Comparison of ENCODE assay signal across 15 cellular contexts in genomic region chr21:31880816-31881215, GRCh38. TPM values are rescaled to one million over a fixed set of nuclear protein-coding genes. Genes with fewer than 3 reads are reported as not detected.
DNase-seq lines count a peak whose midpoint lies in the region; ATAC-seq, FAIRE-seq and TF ChIP-seq lines count a peak whose summit lies in the region.
"Had no signal": no experiment of that assay in that cellular context is flagged by ENCODE, and none has a peak within 500 bp of the region (broad histone marks: within the 10 kb centered on the region; RNA-seq: fewer than 3 reads in every experiment).

No MANE protein-coding gene starts in this region.

- WGBS in trophoblast cell (ENCODE audit: extremely low coverage, insufficient coverage, insufficient read length): no CpG with 5 or more reads among the region's 8 CpGs

- no peak overlapping the region for H3K14ac ChIP-seq in trophoblast cell (ENCODE audit: low read length)

- no peak overlapping the region for H2BK5ac ChIP-seq in trophoblast cell (ENCODE audit: low read depth, low read length, poor library complexity)

- H4K8ac ChIP-seq in trophoblast cell (ENCODE audit: low read depth, low read length): no peak overlapping the region

- no peak overlapping the region for H3K4me3 Mint-ChIP-seq in natural killer cell treated with Interleukin-12 subunit alpha and Interleukin-12 subunit beta and Interleukin-15 and Interleukin-18, amount 100 ng/mL, for 72 hours
- H3K4me3 Mint-ChIP-seq in natural killer cell: no peak overlapping the region
- H3K4me3 Mint-ChIP-seq: CD4-positive, CD25-positive, alpha-beta regulatory T cell; IgD-negative memory B cell had no signal

- intact Hi-C loops in natural killer cell (cut with micrococcal nuclease): no loop called here

- no peaks in the 10 kb centered on the region for H3K36me3 Mint-ChIP-seq in natural killer cell treated with Interleukin-12 subunit alpha and Interleukin-12 subunit beta and Interleukin-15 and Interleukin-18, amount 100 ng/mL, for 72 hours
- no peaks in the 10 kb centered on the region for H3K36me3 Mint-ChIP-seq in natural killer cell
- H3K36me3 Mint-ChIP-seq: CD4-positive, CD25-positive, alpha-beta regulatory T cell had no signal

- no peaks in the 10 kb centered on the region for H3K36me3 ChIP-seq in trophoblast cell (ENCODE audit: control insufficient read depth in 1 of 2, insufficient read depth in 2 of 2, low read length in 2 of 2)

- DNase-seq in natural killer cell treated with Interleukin-12 subunit alpha and Interleukin-12 subunit beta and Interleukin-15 and Interleukin-18, amount 100 ng/mL, for 72 hours (ENCODE audit: low spot score): no peak
- DNase-seq in natural killer cell (no peak), islet precursor cell (peak; percentile 41), trophoblast cell (no peak), GM12891 (ENCODE audit: insufficient read length, low spot score) (no peak), NCI-H1105 (lab: John Stamatoyannopoulos, UW) (no peak)
- DNase-seq: ACHN; CD4-positive, CD25-positive, alpha-beta regulatory T cell; DMS53; GF-D8; H7 had no signal

- H3K27me3 Mint-ChIP-seq in natural killer cell treated with Interleukin-12 subunit alpha and Interleukin-12 subunit beta and Interleukin-15 and Interleukin-18, amount 100 ng/mL, for 72 hours: peaks cover 20 to 21% of the 10 kb centered on the region in 2 donors
- peaks cover 23 to 33% of the 10 kb centered on the region in 2 donors for H3K27me3 Mint-ChIP-seq in natural killer cell (ENCODE audit: low read depth in 2 of 2)

- no peak overlapping the region for H3K27ac ChIP-seq in trophoblast cell (ENCODE audit: low read depth, low read length)
- H3K27ac ChIP-seq: BLaER1 treated with 17β-estradiol and CSF1 and Interleukin-3, amounts not matched to agents 10 nM and 100 nM had no signal

- H3K4ac ChIP-seq in trophoblast cell (ENCODE audit: low read depth, low read length): peak overlapping the region; percentile 9

- H3K9ac ChIP-seq in trophoblast cell (ENCODE audit: low read length): no peak overlapping the region
- H3K9ac ChIP-seq: BLaER1 treated with 17β-estradiol and CSF1 and Interleukin-3, amounts not matched to agents 10 nM and 100 nM had no signal

- no peaks in the 10 kb centered on the region for H3K27me3 ChIP-seq in trophoblast cell (ENCODE audit: insufficient read depth, low read length)
- H3K27me3 ChIP-seq: BLaER1 treated with 17β-estradiol and CSF1 and Interleukin-3, amounts not matched to agents 10 nM and 100 nM had no signal

- H3K9me3 Mint-ChIP-seq in natural killer cell treated with Interleukin-12 subunit alpha and Interleukin-12 subunit beta and Interleukin-15 and Interleukin-18, amount 100 ng/mL, for 72 hours: no peaks in the 10 kb centered on the region
- H3K9me3 Mint-ChIP-seq in natural killer cell: no peaks in the 10 kb centered on the region

- no peak overlapping the region for H4K12ac ChIP-seq in trophoblast cell (ENCODE audit: low read depth, low read length)

- H3K79me2 ChIP-seq in trophoblast cell (ENCODE audit: control insufficient read depth, insufficient read depth, low read length, poor library complexity): no peaks in the 10 kb centered on the region

- H3K4me2 ChIP-seq in trophoblast cell (ENCODE audit: low read length): no peak overlapping the region
- H3K4me2 ChIP-seq: BLaER1 treated with 17β-estradiol and CSF1 and Interleukin-3, amounts not matched to agents 10 nM and 100 nM had no signal

- H2AFZ ChIP-seq in trophoblast cell (ENCODE audit: insufficient read depth, low read length, poor library complexity): no peak overlapping the region

- TF ChIP-seq CTCF in natural killer cell (IDR thresholded peaks at IDR 0.05): no peak

- no peak overlapping the region for H3K4me3 ChIP-seq in trophoblast cell (ENCODE audit: low read depth, low read length)
- H3K4me3 ChIP-seq: BLaER1 treated with 17β-estradiol and CSF1 and Interleukin-3, amounts not matched to agents 10 nM and 100 nM had no signal

- no peaks in the 10 kb centered on the region for H3K4me1 Mint-ChIP-seq in natural killer cell treated with Interleukin-12 subunit alpha and Interleukin-12 subunit beta and Interleukin-15 and Interleukin-18, amount 100 ng/mL, for 72 hours (ENCODE audit: low read depth in 2 of 2)
- H3K4me1 Mint-ChIP-seq in natural killer cell: no peaks in the 10 kb centered on the region
- H3K4me1 Mint-ChIP-seq: CD4-positive, CD25-positive, alpha-beta regulatory T cell; IgD-negative memory B cell had no signal

- no peak overlapping the region for H2AK5ac ChIP-seq in trophoblast cell (ENCODE audit: low read length)

- no peak overlapping the region for H4K91ac ChIP-seq in trophoblast cell (ENCODE audit: low read depth, low read length)

- no peak overlapping the region for H3K18ac ChIP-seq in trophoblast cell (ENCODE audit: low read length)

- FAIRE-seq in GM12891 (lab: Jason Lieb, UNC): no peak

- no peak overlapping the region for H3K27ac Mint-ChIP-seq in natural killer cell treated with Interleukin-12 subunit alpha and Interleukin-12 subunit beta and Interleukin-15 and Interleukin-18, amount 100 ng/mL, for 72 hours
- no peak overlapping the region for H3K27ac Mint-ChIP-seq in natural killer cell
- H3K27ac Mint-ChIP-seq: CD4-positive, CD25-positive, alpha-beta regulatory T cell had no signal

- no peak overlapping the region for H3K23ac ChIP-seq in trophoblast cell (ENCODE audit: low read length)

- no peak overlapping the region for H2BK12ac ChIP-seq in trophoblast cell (ENCODE audit: low read length)

- no peaks in the 10 kb centered on the region for H3K79me1 ChIP-seq in trophoblast cell (ENCODE audit: low read length)

- ATAC-seq in natural killer cell treated with Interleukin-12 subunit alpha and Interleukin-12 subunit beta and Interleukin-15 and Interleukin-18, amount 100 ng/mL, for 72 hours: peak; percentile 43 to 46
- ATAC-seq in natural killer cell (no peak), HG03460 (IDR thresholded peaks at IDR 0.05; ENCODE audit: unreplicated experiment) (no peak)

- H3K4me1 ChIP-seq in trophoblast cell (ENCODE audit: control insufficient read depth in 1 of 2, insufficient read depth in 2 of 2, low read length in 2 of 2): peaks cover 0 to 3% of the 10 kb centered on the region in 2 experiments
- H3K4me1 ChIP-seq: BLaER1 treated with 17β-estradiol and CSF1 and Interleukin-3, amounts not matched to agents 10 nM and 100 nM had no signal

- H3K9me3 ChIP-seq in trophoblast cell (ENCODE audit: insufficient read depth, low read depth, low read length): no peaks in the 10 kb centered on the region

- no peak for TF ChIP-seq POLR2A in GM12891 (IDR thresholded peaks at IDR 0.05; ENCODE audit: low read depth, low read length)

- H2BK120ac ChIP-seq in trophoblast cell (ENCODE audit: insufficient read depth, low read length, poor library complexity): no peak overlapping the region

TF ChIP-seq in GM12891, 5 proteins besides CTCF, POLR2A, EP300 and RAD21:
- TF ChIP-seq PAX5 (IDR thresholded peaks at IDR 0.05; ENCODE audit: insufficient read depth, low read length, severe bottlenecking) (no peak), TAF1 (IDR thresholded peaks at IDR 0.05; ENCODE audit: low read depth, low read length) (no peak)

RNA-seq across cellular contexts. Expression of gene HUNK, which starts 8.0 kb away (rescaled TPM):
- total RNA-seq in natural killer cell treated with Interleukin-12 subunit alpha and Interleukin-12 subunit beta and Interleukin-15 and Interleukin-18, amount 100 ng/mL, for 72 hours: under 1 TPM in 1 of 2 donors, not detected in 1; 0.07 TPM
- total RNA-seq in natural killer cell: not detected
- 4.4 and 4.7 TPM in 2 replicates for polyA plus RNA-seq in trophoblast cell (2013)
- polyA plus RNA-seq in GM12891 (2012; ENCODE audit: low read depth, missing spikeins): not detected
- total RNA-seq: CD4-positive, CD25-positive, alpha-beta regulatory T cell; HT-29 had no signal
- polyA plus RNA-seq: CD4-positive, CD25-positive, alpha-beta regulatory T cell; IgD-negative memory B cell had no signal

Comparison
In these comparisons a context has a peak if more than half of its experiments do, and no peak if none do; other contexts are left out.
1. ATAC-seq: peak in natural killer cell treated with Interleukin-12 subunit alpha and Interleukin-12 subunit beta and Interleukin-15 and Interleukin-18, amount 100 ng/mL, for 72 hours (2 of 2); none in natural killer cell (0 of 3) and HG03460 (single experiment).